In the genomic region with DNA sequence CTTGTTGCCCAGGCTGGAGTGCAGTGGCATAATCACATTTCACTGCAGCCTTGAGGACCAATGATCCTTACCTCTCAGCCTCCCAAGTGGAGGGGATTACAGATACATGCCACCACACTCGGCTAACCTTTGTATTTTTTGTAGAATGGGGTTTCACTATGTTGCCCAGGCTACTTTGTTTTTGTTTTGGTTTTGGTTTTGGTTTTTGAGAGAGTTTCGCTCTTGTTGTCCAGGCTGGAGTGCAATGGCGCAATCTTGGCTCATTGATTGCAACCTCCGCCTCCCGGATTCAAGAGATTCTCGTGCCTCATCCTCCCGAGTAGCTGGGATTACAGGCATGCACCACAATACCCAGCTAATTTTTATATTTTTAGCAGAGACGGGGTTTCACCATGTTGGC, we compare ENCODE assay signal across 21 cellular contexts.
"Had no signal": no experiment of that assay in that cellular context is flagged by ENCODE, and none has a peak within 500 bp of the region (broad histone marks: within the 10 kb centered on the region; RNA-seq: fewer than 3 reads in every experiment).

No MANE protein-coding gene starts in this region.

- H3K9me3 ChIP-seq: lower lobe of right lung, right lobe of liver, transverse colon, uterus had no signal

- H3K4me1 ChIP-seq: lower lobe of right lung, right lobe of liver, stomach, transverse colon, uterus had no signal

- H3K27me3 ChIP-seq: right lobe of liver, transverse colon, uterus had no signal

- DNase-seq: activated CD4-positive, alpha-beta T cell treated with anti-CD3 and anti-CD28 coated beads, Interleukin-2, amount 10 ng/mL, durations not matched to agents 7 days and 5 days; activated CD4-positive, CD25-positive, alpha-beta regulatory T cell treated with anti-CD3 and anti-CD28 coated beads, Interleukin-2, amount 50 U/mL, for 72 hours; activated CD8-positive, alpha-beta memory T cell treated with anti-CD3 and anti-CD28 coated beads, Interleukin-2, amount 10 ng/mL, durations not matched to agents 7 days and 5 days; activated CD8-positive, alpha-beta T cell treated with anti-CD3 and anti-CD28 coated beads for 36 hours; activated T-cell treated with anti-CD3 and anti-CD28 coated beads for 4 hours; caudate nucleus; effector CD4-positive, alpha-beta T cell; foreskin melanocyte; hypothalamus; left colon; lower lobe of right lung; naive thymus-derived CD4-positive, alpha-beta T cell; occipital lobe; right lobe of liver; stomach; transverse colon; uterus; WERI-Rb-1 had no signal

- ATAC-seq: activated CD8-positive, alpha-beta memory T cell treated with anti-CD3 and anti-CD28 coated beads, Interleukin-2, amount 10 ng/mL, durations not matched to agents 7 days and 5 days; activated CD8-positive, alpha-beta T cell treated with anti-CD3 and anti-CD28 coated beads for 36 hours; activated naive CD4-positive, alpha-beta T cell treated with anti-CD3 and anti-CD28 coated beads, Interleukin-2, amount 50 U/mL, for 72 hours; left colon; lower lobe of right lung; naive thymus-derived CD4-positive, alpha-beta T cell; stimulated activated memory B cell treated with anti-CD40 and anti-IgM and Interleukin-4, amounts not matched to agents 10 μg/mL and 1 μg/mL and 100 μg/mL, for 72 hours had no signal

- H3K4me3 ChIP-seq: lower lobe of right lung, right lobe of liver, skin epidermis, stomach, transverse colon, uterus had no signal

- H3K27ac ChIP-seq: lower lobe of right lung, right lobe of liver, skin epidermis, stomach, transverse colon, uterus, WERI-Rb-1 had no signal

- H3K36me3 ChIP-seq: lower lobe of right lung, right lobe of liver, stomach, transverse colon, uterus, WERI-Rb-1 had no signal
